34 cellular contexts compared by ENCODE assay signal in the genomic region with DNA sequence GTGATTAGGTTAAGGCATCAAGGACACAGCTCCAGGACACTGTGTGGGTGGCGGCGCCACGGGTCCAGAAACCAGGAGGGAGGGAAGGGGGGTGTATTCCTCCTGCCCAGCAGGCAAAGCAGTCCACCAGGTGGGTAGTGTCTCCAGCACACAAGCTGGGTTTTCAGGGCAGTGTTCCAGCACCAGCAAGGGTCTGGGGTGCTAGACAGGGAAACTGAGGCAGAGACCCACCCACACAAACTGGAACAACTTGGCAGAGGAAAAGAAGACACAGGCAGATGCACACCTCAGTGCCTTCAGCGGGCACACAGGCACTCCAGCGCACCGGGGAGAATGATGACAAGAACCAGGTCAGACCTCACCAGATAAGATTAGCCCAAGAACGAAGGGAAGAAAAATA. TPM values are rescaled to one million over a fixed set of nuclear protein-coding genes. Genes with fewer than 3 reads are reported as not detected.
"Had no signal": no experiment of that assay in that cellular context is flagged by ENCODE, and none has a peak within 500 bp of the region (broad histone marks: within the 10 kb centered on the region; RNA-seq: fewer than 3 reads in every experiment).

No MANE protein-coding gene starts in this region.

- H3K9me3 ChIP-seq: gastrocnemius medialis, heart left ventricle had no signal

- H3K27ac ChIP-seq: brain microvascular endothelial cell, epithelial cell of prostate, foreskin keratinocyte, gastrocnemius medialis, heart left ventricle had no signal

- H3K4me3 Mint-ChIP-seq: activated CD4-positive, alpha-beta memory T cell treated with anti-CD3 and anti-CD28 coated beads for 36 hours; activated CD4-positive, alpha-beta T cell treated with anti-CD3 and anti-CD28 coated beads for 36 hours; activated CD4-positive, alpha-beta T cell treated with anti-CD3 and anti-CD28 coated beads, Interleukin-2, amount 10 ng/mL, durations not matched to agents 24 days and 14 days; activated CD8-positive, alpha-beta T cell treated with anti-CD3 and anti-CD28 coated beads, Interleukin-2, amount 10 ng/mL, durations not matched to agents 7 days and 5 days; activated naive CD4-positive, alpha-beta T cell treated with anti-CD3 and anti-CD28 coated beads, Interleukin-2, amount 10 ng/mL, durations not matched to agents 7 days and 5 days; activated T-cell treated with anti-CD3 and anti-CD28 coated beads, Interleukin-2, amount 50 U/mL, for 24 hours; activated T-cell treated with anti-CD3 and anti-CD28 coated beads, Interleukin-2, amount 50 U/mL, for 72 hours; effector memory CD8-positive, alpha-beta T cell had no signal

- H3K4me1 ChIP-seq: gastrocnemius medialis, heart left ventricle had no signal

- H3K36me3 Mint-ChIP-seq: activated CD4-positive, alpha-beta memory T cell treated with anti-CD3 and anti-CD28 coated beads for 36 hours; activated naive CD4-positive, alpha-beta T cell treated with anti-CD3 and anti-CD28 coated beads, Interleukin-2, amount 10 ng/mL, durations not matched to agents 7 days and 5 days had no signal

- H3K27ac Mint-ChIP-seq: activated CD4-positive, alpha-beta memory T cell treated with anti-CD3 and anti-CD28 coated beads for 36 hours; activated CD4-positive, alpha-beta T cell treated with anti-CD3 and anti-CD28 coated beads for 36 hours; activated CD4-positive, alpha-beta T cell treated with anti-CD3 and anti-CD28 coated beads, Interleukin-2, amount 10 ng/mL, durations not matched to agents 24 days and 14 days; activated CD8-positive, alpha-beta T cell treated with anti-CD3 and anti-CD28 coated beads, Interleukin-2, amount 10 ng/mL, durations not matched to agents 7 days and 5 days; activated naive CD4-positive, alpha-beta T cell treated with anti-CD3 and anti-CD28 coated beads, Interleukin-2, amount 10 ng/mL, durations not matched to agents 7 days and 5 days; activated naive CD4-positive, alpha-beta T cell treated with anti-CD3 and anti-CD28 coated beads, Interleukin-2, amount 50 U/mL, for 72 hours; activated T-cell treated with anti-CD3 and anti-CD28 coated beads, Interleukin-2, amount 50 U/mL, for 24 hours; activated T-cell treated with anti-CD3 and anti-CD28 coated beads, Interleukin-2, amount 50 U/mL, for 72 hours; effector memory CD8-positive, alpha-beta T cell had no signal

- H3K36me3 ChIP-seq: brain microvascular endothelial cell, gastrocnemius medialis, heart left ventricle had no signal

- H3K4me1 Mint-ChIP-seq: activated CD4-positive, alpha-beta T cell treated with anti-CD3 and anti-CD28 coated beads for 36 hours had no signal

- H3K27me3 ChIP-seq: gastrocnemius medialis had no signal

- H3K4me3 ChIP-seq: gastrocnemius medialis, heart left ventricle had no signal

- H3K9me3 Mint-ChIP-seq: activated CD4-positive, alpha-beta memory T cell treated with anti-CD3 and anti-CD28 coated beads for 36 hours; activated CD4-positive, alpha-beta T cell treated with anti-CD3 and anti-CD28 coated beads, Interleukin-2, amount 10 ng/mL, durations not matched to agents 24 days and 14 days; activated naive CD4-positive, alpha-beta T cell treated with anti-CD3 and anti-CD28 coated beads, Interleukin-2, amount 10 ng/mL, durations not matched to agents 7 days and 5 days; activated naive CD4-positive, alpha-beta T cell treated with anti-CD3 and anti-CD28 coated beads, Interleukin-2, amount 50 U/mL, for 72 hours; activated T-cell treated with anti-CD3 and anti-CD28 coated beads, Interleukin-2, amount 50 U/mL, for 24 hours; activated T-cell treated with anti-CD3 and anti-CD28 coated beads, Interleukin-2, amount 50 U/mL, for 72 hours; effector memory CD8-positive, alpha-beta T cell had no signal

- DNase-seq: activated CD4-positive, alpha-beta memory T cell treated with anti-CD3 and anti-CD28 coated beads for 36 hours; activated CD4-positive, alpha-beta T cell treated with anti-CD3 and anti-CD28 coated beads for 36 hours; activated CD4-positive, CD25-positive, alpha-beta regulatory T cell; activated CD4-positive, CD25-positive, alpha-beta regulatory T cell treated with anti-CD3 and anti-CD28 coated beads, Interleukin-2, amount 50 U/mL, for 72 hours; activated CD8-positive, alpha-beta memory T cell treated with anti-CD3 and anti-CD28 coated beads, Interleukin-2, amount 50 U/mL, for 48 hours; activated CD8-positive, alpha-beta T cell treated with anti-CD3 and anti-CD28 coated beads, Interleukin-2, amount 10 ng/mL, durations not matched to agents 7 days and 5 days; activated gamma-delta T cell; activated naive CD4-positive, alpha-beta T cell; activated naive CD4-positive, alpha-beta T cell treated with anti-CD3 and anti-CD28 coated beads, Interleukin-2, amount 10 ng/mL, durations not matched to agents 7 days and 5 days; activated T-cell treated with anti-CD3 and anti-CD28 coated beads for 4 hours; activated T-cell treated with anti-CD3 and anti-CD28 coated beads, Interleukin-2, amount 50 U/mL, for 24 hours; activated T-cell treated with anti-CD3 and anti-CD28 coated beads, Interleukin-2, amount 50 U/mL, for 72 hours; amniotic stem cell; anterior cingulate cortex; brain microvascular endothelial cell; caudate nucleus; cortex of kidney; dermis blood vessel endothelial cell; effector CD4-positive, alpha-beta T cell; effector memory CD8-positive, alpha-beta T cell; gastrocnemius medialis; glutamatergic neuron; heart left ventricle; T-helper 2 cell had no signal

- ATAC-seq: activated CD4-positive, alpha-beta T cell treated with anti-CD3 and anti-CD28 coated beads for 36 hours; activated CD8-positive, alpha-beta T cell treated with anti-CD3 and anti-CD28 coated beads, Interleukin-2, amount 10 ng/mL, durations not matched to agents 7 days and 5 days; activated naive CD4-positive, alpha-beta T cell treated with anti-CD3 and anti-CD28 coated beads, Interleukin-2, amount 50 U/mL, for 72 hours; activated T-cell treated with anti-CD3 and anti-CD28 coated beads, Interleukin-2, amount 50 U/mL, for 72 hours; effector memory CD8-positive, alpha-beta T cell; foreskin keratinocyte; gastrocnemius medialis; heart left ventricle had no signal

RNA-seq across cellular contexts. Expression of gene GNAL, which starts 28.4 kb away (rescaled TPM):
- total RNA-seq: activated CD8-positive, alpha-beta T cell treated with anti-CD3 and anti-CD28 coated beads, Interleukin-2, amount 10 ng/mL, durations not matched to agents 7 days and 5 days had no signal

RNA-seq across cellular contexts. Expression of gene SLC35G4, which starts 51.3 kb away (rescaled TPM):
- total RNA-seq: activated CD4-positive, alpha-beta memory T cell treated with anti-CD3 and anti-CD28 coated beads for 36 hours; activated CD4-positive, alpha-beta T cell treated with anti-CD3 and anti-CD28 coated beads for 36 hours; activated CD4-positive, alpha-beta T cell treated with anti-CD3 and anti-CD28 coated beads, Interleukin-2, amount 10 ng/mL, durations not matched to agents 24 days and 14 days; activated CD8-positive, alpha-beta T cell treated with anti-CD3 and anti-CD28 coated beads, Interleukin-2, amount 10 ng/mL, durations not matched to agents 7 days and 5 days; activated naive CD4-positive, alpha-beta T cell treated with anti-CD3 and anti-CD28 coated beads, Interleukin-2, amount 50 U/mL, for 72 hours; activated T-cell treated with anti-CD3 and anti-CD28 coated beads, Interleukin-2, amount 50 U/mL, for 72 hours; astrocyte; chondrocyte; dermis blood vessel endothelial cell; endothelial cell of umbilical vein; foreskin keratinocyte; gastrocnemius medialis; heart left ventricle; T-helper 1 cell treated with Interleukin-12 subunit alpha and Interleukin-12 subunit beta and Interleukin-4 antibody, amounts not matched to agents 30 ng/mL and 1 ng/mL, for 36 hours had no signal
- polyA plus RNA-seq: adipose tissue, endothelial cell of umbilical vein, esophagus, foreskin keratinocyte, heart left ventricle had no signal
